8 cellular contexts compared by ENCODE assay signal in genomic region chr4:47837582-47838294, GRCh38. TPM values are rescaled to one million over a fixed set of nuclear protein-coding genes. Genes with fewer than 3 reads are reported as not detected.
DNase-seq lines count a peak whose midpoint lies in the region; ATAC-seq, FAIRE-seq and TF ChIP-seq lines count a peak whose summit lies in the region.

Gene CORIN (minus strand): TSS chr4:47838067. CDS start chr4:47837949, 118 bp downstream.

- peaks cover 27% of the 10 kb centered on the region for H3K4me1 Mint-ChIP-seq in stimulated activated naive CD8-positive, alpha-beta T cell treated with anti-CD3 and anti-CD28 coated beads, Interleukin-15, amount 100 ng/mL, for 72 hours

- no peak; a peak in 1 of 4 replicates for TF ChIP-seq POLR2A in HepG2 (IDR thresholded peaks at IDR 0.05; ENCODE audit: insufficient read depth in 1 of 2, low read depth in 2 of 2, low read length in 2 of 2)

- peaks cover 31% of the 10 kb centered on the region for H3K27me3 Mint-ChIP-seq in stimulated activated naive CD8-positive, alpha-beta T cell treated with anti-CD3 and anti-CD28 coated beads, Interleukin-15, amount 100 ng/mL, for 72 hours

- ATAC-seq in HepG2, result peak; percentile 56
- peak; percentile 37 for ATAC-seq in stimulated activated naive CD8-positive, alpha-beta T cell treated with anti-CD3 and anti-CD28 coated beads, Interleukin-15, amount 100 ng/mL, for 72 hours

- no peaks in the 10 kb centered on the region for H3K9me3 ChIP-seq in NT2/D1 (ENCODE audit: insufficient read depth, low read length)
- peaks cover 6% of the 10 kb centered on the region; the same call in 1 of the 2 replicates for H3K9me3 ChIP-seq in HepG2 (ENCODE audit: low read length)

- in situ Hi-C loops in HepG2 (cut with HindIII; ENCODE audit: extremely low pct_ligation_motif_present, low pct_unique_long_range_greater_than_20kb), result loop anchor here (5.0 kb wide), 1 partner anchor 135 kb away; no protein-coding TSS in a partner anchor

- H3K9me3 Mint-ChIP-seq in stimulated activated naive CD8-positive, alpha-beta T cell treated with anti-CD3 and anti-CD28 coated beads, Interleukin-15, amount 100 ng/mL, for 72 hours, result no peaks in the 10 kb centered on the region

- no peak for FAIRE-seq in HepG2 (lab: Jason Lieb, UNC)

- WGBS in HepG2 (ENCODE audit: low lambda C conversion rate), result 15% methylated on average over 19 of the region's 45 CpGs

- H4K20me1 ChIP-seq in HepG2 (ENCODE audit: insufficient read depth, low read length), result no peaks in the 10 kb centered on the region; the same call in 1 of the 2 replicates

- no peak for TF ChIP-seq RAD21 in HepG2 (CRISPR knock-in tag; IDR thresholded peaks at IDR 0.05)

- peak within 1 kb of the TSS in 1 of 2 donors; percentile 93 for H3K27ac Mint-ChIP-seq in stimulated activated naive CD8-positive, alpha-beta T cell treated with anti-CD3 and anti-CD28 coated beads, Interleukin-15, amount 100 ng/mL, for 72 hours

- no peaks in the 10 kb centered on the region for H3K79me2 ChIP-seq in HepG2 (ENCODE audit: insufficient read depth, low read length)

- intact Hi-C loops in HepG2 (cut with micrococcal nuclease; ENCODE audit: unreplicated experiment), result loop anchor here (2.0 to 5.0 kb wide), 2 partner anchors 75 to 89 kb away; partner anchors contain the start of gene NFXL1

- no TSS peak for BruUV-seq in HepG2 (replicated peaks; lab: Mats Ljungman, UMichigan)

- H3K27me3 ChIP-seq in NT2/D1 (ENCODE audit: insufficient read depth, insufficient read length) (peaks cover 14% of the 10 kb centered on the region), HepG2 (ENCODE audit: control insufficient read depth in 1 of 2, insufficient read depth in 2 of 2, low read length in 2 of 2) (no peaks in the 10 kb centered on the region)

- no peaks in the 10 kb centered on the region for H3K36me3 ChIP-seq in NT2/D1 (ENCODE audit: insufficient read depth, insufficient read length, low read length)
- H3K36me3 ChIP-seq in HepG2 (replicated peaks in 1 of 2; ENCODE audit: control insufficient read depth in 1 of 2, insufficient read depth in 2 of 2, low read length in 2 of 2), result 0 out of 5 replicates have a peak, but pooled peaks cover 0 to 5% of the 10 kb centered on the region in 2 experiments

- TF ChIP-seq EP300 in HepG2 (IDR thresholded peaks at IDR 0.05; ENCODE audit: low read depth in 2 of 2, low read length in 2 of 2), result no peak
- TF ChIP-seq EP300 in HepG2 (CRISPR knock-in tag; IDR thresholded peaks at IDR 0.05; ENCODE audit: borderline replicate concordance), result no peak

- peak within 1 kb of the TSS; percentile 90 to 94 for H3K4me3 Mint-ChIP-seq in stimulated activated naive CD8-positive, alpha-beta T cell treated with anti-CD3 and anti-CD28 coated beads, Interleukin-15, amount 100 ng/mL, for 72 hours

- H3K4me3 ChIP-seq in NT2/D1 (ENCODE audit: insufficient read length, low read depth), result peak within 1 kb of the TSS; percentile 66
- peak within 1 kb of the TSS; percentile 58 to 76 (median 65) for H3K4me3 ChIP-seq in HepG2 (replicated peaks in 1 of 3; ENCODE audit: insufficient read depth in 1 of 3, low read depth in 2 of 3, low read length in 3 of 3)

- TF ChIP-seq CTCF in GM10248 (IDR thresholded peaks at IDR 0.05; ENCODE audit: control extremely low read depth, extremely low read depth, low read depth, missing control alignments), result no peak
- TF ChIP-seq CTCF in HepG2 (CRISPR knock-in tag; IDR thresholded peaks at IDR 0.05), result no peak

- H3K9ac ChIP-seq in NT2/D1 (ENCODE audit: insufficient read length, low read depth) (peak within 1 kb of the TSS; percentile 76), HepG2 (ENCODE audit: insufficient read depth, low read depth, low read length) (peak within 1 kb of the TSS; percentile 60)

- DNase-seq in GM10248 (ENCODE audit: extremely low spot score), result peak; percentile 28
- peak; percentile 6 for DNase-seq in HEK293T (ENCODE audit: extremely low spot score)
- no peak for DNase-seq in NT2/D1 (ENCODE audit: low read depth, low spot score)
- DNase-seq in central memory CD4-positive, alpha-beta T cell, result peak; percentile 9
- no peak for DNase-seq in HepG2 (ENCODE audit: low spot score)
- no peak for DNase-seq in stimulated activated naive CD8-positive, alpha-beta T cell treated with anti-CD3 and anti-CD28 coated beads, Interleukin-15, amount 100 ng/mL, for 72 hours
- DNase-seq in RPMI8226, result no peak
- DNase-seq in NCI-H2107 treated with DMSO at 0.1 percent for 48 hours (lab: John Stamatoyannopoulos, UW; ENCODE audit: unreplicated experiment), result no peak

- no peak within 1 kb of the TSS for H3K27ac ChIP-seq in HepG2 (ENCODE audit: extremely low read length, insufficient read depth, low read length)

- H2AFZ ChIP-seq in HepG2 (ENCODE audit: low read length), result no peak within 1 kb of the TSS

- H3K4me2 ChIP-seq in HepG2 (ENCODE audit: low read depth, low read length), result peak within 1 kb of the TSS; percentile 94

- CTCF ChIA-PET in GM10248 (lab: Yijun Ruan, JAX) (interaction anchor here (0.9 to 2.7 kb wide), 16 partner anchors 9 to 180 kb away, joined by 3 to 20 read pairs (median 6); no protein-coding TSS in a partner anchor), HEK293T (lab: Yijun Ruan, JAX) (interaction anchor here (1.9 to 2.0 kb wide), 2 partner anchors 10 to 132 kb away, joined by 7 to 20 read pairs; no protein-coding TSS in a partner anchor), HepG2 (lab: Yijun Ruan, JAX; ENCODE audit: low intra/inter-chr PET ratio, low total read pairs) (interaction anchor here (2.6 to 4.3 kb wide), 2 partner anchors 132 to 151 kb away, joined by 20 to 39 read pairs; no protein-coding TSS in a partner anchor)

- H3K4me1 ChIP-seq in NT2/D1 (ENCODE audit: insufficient read depth, insufficient read length) (no peaks in the 10 kb centered on the region), HepG2 (ENCODE audit: insufficient read depth, low read length) (peaks cover 22% of the 10 kb centered on the region)

- POLR2A ChIA-PET in GM10248 (lab: Yijun Ruan, JAX) (no interaction called here), HEK293T (lab: Yijun Ruan, JAX) (interaction anchor here (1.6 kb wide), 1 partner anchor 76 kb away, joined by 5 read pairs; the partner anchor contains the start of gene NFXL1), HepG2 (lab: Yijun Ruan, JAX) (interaction anchor here (1.1 to 1.9 kb wide), 2 partner anchors 39 to 133 kb away, joined by 4 to 12 read pairs; no protein-coding TSS in a partner anchor)

TF ChIP-seq in HEK293T, 16 proteins besides CTCF, POLR2A, EP300 and RAD21 (continues in another document):
- TF ChIP-seq LEF1 (IDR thresholded peaks at IDR 0.05; ENCODE audit: borderline replicate concordance), result no peak
- no peak for TF ChIP-seq SUZ12 (IDR thresholded peaks at IDR 0.05)
- no peak for TF ChIP-seq ELF4 (IDR thresholded peaks at IDR 0.05)
- no peak for TF ChIP-seq SP1 (IDR thresholded peaks at IDR 0.05)
- TF ChIP-seq L3MBTL2 (conservative IDR thresholded peaks at IDR 0.05), result no peak
- TF ChIP-seq CTBP1 (IDR thresholded peaks at IDR 0.05; ENCODE audit: borderline replicate concordance), result no peak
- TF ChIP-seq HDGF (IDR thresholded peaks at IDR 0.05; ENCODE audit: borderline replicate concordance), result no peak
- no peak for TF ChIP-seq BHLHE40 (IDR thresholded peaks at IDR 0.05; ENCODE audit: borderline replicate concordance)
- no peak for TF ChIP-seq ZNF384 (IDR thresholded peaks at IDR 0.05)
- TF ChIP-seq FOXA1 (IDR thresholded peaks at IDR 0.05), result no peak
- no peak for TF ChIP-seq TARDBP (IDR thresholded peaks at IDR 0.05)
- no peak for TF ChIP-seq ARNT (IDR thresholded peaks at IDR 0.05)
- no peak for TF ChIP-seq NFRKB (IDR thresholded peaks at IDR 0.05)

TF ChIP-seq in HepG2, 621 proteins besides CTCF, POLR2A, EP300 and RAD21 (continues in another document):
- TF ChIP-seq ZNF503 (CRISPR knock-in tag; IDR thresholded peaks at IDR 0.05), result no peak
- TF ChIP-seq ZSCAN20 (CRISPR knock-in tag; IDR thresholded peaks at IDR 0.05; ENCODE audit: borderline replicate concordance), result no peak

RNA-seq across cellular contexts. Expression of gene CORIN, which starts in this region (rescaled TPM):
- 0.11 and 0.84 TPM in 2 replicates for total RNA-seq in HepG2 (2016; rRNA removed; fragmentation: Illumina TruSeq; extraction: Trizol)
- total RNA-seq in HepG2 (2016; cell fraction: cytosol; rRNA removed; fragmentation: Illumina TruSeq; extraction: Trizol; ENCODE audit: low read depth), result 0.53 and 0.61 TPM in 2 replicates
- total RNA-seq in HepG2 (2016; cell fraction: insoluble cytoplasmic fraction; rRNA removed; fragmentation: Illumina TruSeq; extraction: Trizol), result 0.43 and 0.76 TPM in 2 replicates
- 0.37 and 0.48 TPM in 2 replicates for total RNA-seq in HepG2 (2016; cell fraction: membrane; rRNA removed; fragmentation: Illumina TruSeq; extraction: Trizol)
- total RNA-seq in HepG2 (2016; cell fraction: nucleus; rRNA removed; fragmentation: Illumina TruSeq; extraction: Trizol), result 0.81 and 1.3 TPM in 2 replicates
- 1.2 TPM in 2 replicates for polyA plus RNA-seq in HepG2 (2011; rRNA removed)
- 0.36 and 0.76 TPM in 2 replicates for polyA plus RNA-seq in HepG2 (2011; cell fraction: cytosol; rRNA removed)
- 1.3 and 2.2 TPM in 2 replicates for polyA plus RNA-seq in HepG2 (2011; cell fraction: nucleus; rRNA removed)
- 0.55 and 0.56 TPM in 2 replicates for polyA plus RNA-seq in HepG2 (2012)
- 0.08 TPM in 1 of 2 replicates, not detected in the other for polyA plus RNA-seq in HepG2 (2016; cell fraction: cytosol; fragmentation: Illumina TruSeq; extraction: Trizol; ENCODE audit: low read depth)
- 0.29 and 0.43 TPM in 2 replicates for polyA plus RNA-seq in HepG2 (2016; cell fraction: insoluble cytoplasmic fraction; fragmentation: Illumina TruSeq; extraction: Trizol; ENCODE audit: low read depth)
- polyA plus RNA-seq in HepG2 (2016; cell fraction: membrane; fragmentation: Illumina TruSeq; extraction: Trizol; ENCODE audit: low read depth), result 0.06 TPM in 1 of 2 replicates, not detected in the other
- polyA plus RNA-seq in HepG2 (2016; cell fraction: nucleus; fragmentation: Illumina TruSeq; extraction: Trizol; ENCODE audit: insufficient read depth, low read depth), result 0.67 and 1.0 TPM in 2 replicates
- 0.92 and 2.5 TPM in 2 replicates for polyA minus RNA-seq in HepG2 (2011; rRNA and poly(A)+ RNA removed; ENCODE audit: low replicate concordance)
- 0.26 and 0.40 TPM in 2 replicates for polyA minus RNA-seq in HepG2 (2011; cell fraction: cytosol; rRNA and poly(A)+ RNA removed)
- 2.4 and 2.6 TPM in 2 replicates for polyA minus RNA-seq in HepG2 (2011; cell fraction: nucleus; rRNA and poly(A)+ RNA removed)

Comparison
In these comparisons a context has a peak if more than half of its experiments do, and no peak if none do; other contexts are left out.
1. DNase-seq: peak in GM10248 (single experiment), HEK293T (single experiment) and central memory CD4-positive, alpha-beta T cell (single experiment); none in NT2/D1 (single experiment), HepG2 (single experiment), stimulated activated naive CD8-positive, alpha-beta T cell treated with anti-CD3 and anti-CD28 coated beads, Interleukin-15, amount 100 ng/mL, for 72 hours (0 of 2), RPMI8226 (single experiment) and NCI-H2107 treated with DMSO at 0.1 percent for 48 hours (single experiment).